ENCODE assay signal across 8 cellular contexts in genomic region chr10:102641880-102642552, GRCh38. TPM values are rescaled to one million over a fixed set of nuclear protein-coding genes. Genes with fewer than 3 reads are reported as not detected.
DNase-seq lines count a peak whose midpoint lies in the region; ATAC-seq and TF ChIP-seq lines count a peak whose summit lies in the region.

No MANE protein-coding gene starts in this region.

- peaks cover 22% of the 10 kb centered on the region for H3K4me1 Mint-ChIP-seq in activated T-cell treated with anti-CD3 and anti-CD28 coated beads, Interleukin-2, amount 50 U/mL, for 72 hours (ENCODE audit: low read depth)

- H3K4me3 Mint-ChIP-seq in activated T-cell treated with anti-CD3 and anti-CD28 coated beads, Interleukin-2, amount 50 U/mL, for 72 hours = peak overlapping the region; percentile 88 to 97

- H3K27me3 ChIP-seq in KMS-11 (ENCODE audit: insufficient read depth, low read depth) = no peaks in the 10 kb centered on the region; the same call in 1 of the 2 replicates
- no peaks in the 10 kb centered on the region for H3K27me3 ChIP-seq in Panc1 (ENCODE audit: control insufficient read depth, insufficient read depth, low read length)
- H3K27me3 ChIP-seq in esophagus muscularis mucosa = no peaks in the 10 kb centered on the region
- H3K27me3 ChIP-seq in muscle layer of colon (ENCODE audit: control insufficient read depth in 1 of 2, insufficient read depth in 2 of 2, low read length in 2 of 2) = no peaks in the 10 kb centered on the region

- H3K27ac ChIP-seq in KMS-11 (peak overlapping the region; percentile 98), Panc1 (ENCODE audit: low read length) (peak overlapping the region; percentile 94), esophagus muscularis mucosa (replicated peaks in 1 of 4) (peak overlapping the region; percentile 99 to 100 (median 100)), muscle layer of colon (ENCODE audit: low read depth, low read length) (peak overlapping the region; percentile 99)

- TF ChIP-seq CTCF in KMS-11 (conservative IDR thresholded peaks at IDR 0.05; ENCODE audit: low read depth, low read length) (no peak), Panc1 (IDR thresholded peaks at IDR 0.05) (no peak), esophagus muscularis mucosa (IDR thresholded peaks at IDR 0.05) (no peak)

- H4K20me1 ChIP-seq in KMS-11 (ENCODE audit: insufficient read depth) = no peaks in the 10 kb centered on the region

- in situ Hi-C loops in Panc1 (cut with HindIII; ENCODE audit: low pct_unique_long_range_greater_than_20kb, low sequenced_read_pairs) = no loop called here

- peak overlapping the region; percentile 93 for H2AFZ ChIP-seq in KMS-11 (ENCODE audit: low read depth)

- DNase-seq in DMS153 treated with DMSO at 0.1 percent for 48 hours (lab: John Stamatoyannopoulos, UW; ENCODE audit: unreplicated experiment) (peak; percentile 93), Panc1 (ENCODE audit: low read depth, low spot score) (peak; percentile 87), esophagus muscularis mucosa (ENCODE audit: extremely low spot score) (peak; percentile 100)
- peak; percentile 97 to 98 for DNase-seq in activated T-cell treated with anti-CD3 and anti-CD28 coated beads, Interleukin-2, amount 50 U/mL, for 72 hours
- DNase-seq in stimulated activated CD8-positive, alpha-beta memory T cell treated with anti-CD3 and anti-CD28 coated beads, Interleukin-7, amount 100 ng/mL, for 1 hour (ENCODE audit: low read depth in 2 of 2) = peak; percentile 95 to 97

- intact Hi-C loops in Panc1 (cut with micrococcal nuclease; ENCODE audit: unreplicated experiment) = loop anchor here (5.0 kb wide), 1 partner anchor 140 kb away; the partner anchor contains the start of genes ACTR1A and SUFU
- intact Hi-C loops in esophagus muscularis mucosa (cut with DNase I) = loop anchor here (5.0 kb wide), 1 partner anchor 140 kb away; the partner anchor contains the start of genes ACTR1A and SUFU

- H3K9ac ChIP-seq in KMS-11 (peak overlapping the region; percentile 77), muscle layer of colon (ENCODE audit: low read length) (peak overlapping the region; percentile 87)

- ATAC-seq in GM21717 (IDR thresholded peaks at IDR 0.05; ENCODE audit: unreplicated experiment) (peak; percentile 37), Panc1 (peak; percentile 79)
- ATAC-seq in activated T-cell treated with anti-CD3 and anti-CD28 coated beads, Interleukin-2, amount 50 U/mL, for 72 hours (replicated peaks in 1 of 2) = peak; percentile 68 to 70

- WGBS in esophagus muscularis mucosa = 0% methylated on average over 13 of the region's 49 CpGs

- TF ChIP-seq POLR2A in esophagus muscularis mucosa (IDR thresholded peaks at IDR 0.05; ENCODE audit: low read depth) = peak; percentile 87

- H3K9me3 ChIP-seq in Panc1 (ENCODE audit: control insufficient read depth, insufficient read depth, low read depth, low read length) = no peaks in the 10 kb centered on the region
- no peaks in the 10 kb centered on the region for H3K9me3 ChIP-seq in esophagus muscularis mucosa
- no peaks in the 10 kb centered on the region for H3K9me3 ChIP-seq in muscle layer of colon (ENCODE audit: low read length)

- no TSS peak for BruUV-seq in Panc1 (replicated peaks; lab: Mats Ljungman, UMichigan)

- peaks cover 9% of the 10 kb centered on the region in 2 donors for H3K36me3 Mint-ChIP-seq in activated T-cell treated with anti-CD3 and anti-CD28 coated beads, Interleukin-2, amount 50 U/mL, for 72 hours (ENCODE audit: insufficient read depth in 2 of 2)

- no peak for TF ChIP-seq EP300 in esophagus muscularis mucosa (IDR thresholded peaks at IDR 0.05)

- peak overlapping the region; percentile 99 for H3K4me2 ChIP-seq in KMS-11

- peaks cover 33% of the 10 kb centered on the region for H3K79me2 ChIP-seq in KMS-11 (ENCODE audit: insufficient read depth, low read depth)

- CTCF ChIA-PET in Panc1 (lab: Charles Lee) = no interaction called here

- H3K4me1 ChIP-seq in KMS-11 (ENCODE audit: low read depth, poor library complexity, severe bottlenecking) (peaks cover 14% of the 10 kb centered on the region), Panc1 (ENCODE audit: control insufficient read depth, insufficient read depth, low read length) (peaks cover 20% of the 10 kb centered on the region), esophagus muscularis mucosa (peaks cover 9 to 25% (median 21%) of the 10 kb centered on the region in 4 donors), muscle layer of colon (ENCODE audit: insufficient read depth, low read length) (peaks cover 9% of the 10 kb centered on the region)

- H3K27me3 Mint-ChIP-seq in activated T-cell treated with anti-CD3 and anti-CD28 coated beads, Interleukin-2, amount 50 U/mL, for 72 hours (ENCODE audit: low read depth) = no peaks in the 10 kb centered on the region

- H3K4me3 ChIP-seq in KMS-11 (IDR thresholded peaks at IDR 0.05; ENCODE audit: insufficient read depth, low read depth, low read length) (no peak overlapping the region), Panc1 (ENCODE audit: low read depth in 2 of 2, low read length in 2 of 2) (peak overlapping the region; percentile 69 to 86), esophagus muscularis mucosa (peak overlapping the region; percentile 76 to 97 (median 88)), muscle layer of colon (ENCODE audit: low read depth in 1 of 2, low read length in 2 of 2) (peak overlapping the region; percentile 53 to 83)

- POLR2A ChIA-PET in Panc1 (lab: Charles Lee) = no interaction called here

- H3K9me3 Mint-ChIP-seq in activated T-cell treated with anti-CD3 and anti-CD28 coated beads, Interleukin-2, amount 50 U/mL, for 72 hours = no peaks in the 10 kb centered on the region

- H3K36me3 ChIP-seq in KMS-11 (ENCODE audit: insufficient read depth) (no peaks in the 10 kb centered on the region), Panc1 (ENCODE audit: control insufficient read depth, insufficient read depth, low read length) (peaks cover 9% of the 10 kb centered on the region; the same call in 1 of the 2 replicates), esophagus muscularis mucosa (no peaks in the 10 kb centered on the region), muscle layer of colon (ENCODE audit: insufficient read depth, low read length) (no peaks in the 10 kb centered on the region)

- peak overlapping the region; percentile 94 for H3K27ac Mint-ChIP-seq in activated T-cell treated with anti-CD3 and anti-CD28 coated beads, Interleukin-2, amount 50 U/mL, for 72 hours

RNA-seq across cellular contexts. Expression of gene TRIM8, which starts 2.3 kb away (rescaled TPM):
- 54.4 TPM for total RNA-seq in Panc1 (2021; ENCODE audit: unreplicated experiment)
- 64.3 TPM for polyA plus RNA-seq in Panc1 (2012; ENCODE audit: insufficient read length)
- total RNA-seq in activated T-cell treated with anti-CD3 and anti-CD28 coated beads, Interleukin-2, amount 50 U/mL, for 72 hours = 10 to 100 TPM; 57.9 to 58.2 TPM
- total RNA-seq in esophagus muscularis mucosa = 100 to 1,000 TPM; 103 to 170 (median 159) TPM
